14 cellular contexts compared by ENCODE assay signal in the genomic region with DNA sequence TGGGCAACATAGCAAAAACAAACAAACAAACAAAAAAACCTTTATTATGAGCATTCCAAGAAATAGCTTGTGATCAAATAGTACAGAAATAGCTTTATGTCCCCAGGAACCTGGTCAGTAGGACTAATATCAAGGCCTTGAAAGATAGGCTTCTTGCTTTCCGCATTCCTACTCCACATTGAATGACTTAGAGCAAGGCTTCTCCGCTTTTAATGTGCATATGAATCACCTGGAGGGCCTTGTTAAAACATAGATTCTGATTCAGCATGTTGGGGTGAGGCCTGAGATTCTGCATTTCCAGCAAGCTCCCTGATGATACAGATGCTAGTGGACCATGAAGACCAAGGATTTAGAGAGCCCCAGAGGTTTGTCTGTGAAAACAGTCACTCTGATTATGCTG. TPM values are rescaled to one million over a fixed set of nuclear protein-coding genes. Genes with fewer than 3 reads are reported as not detected.
DNase-seq lines count a peak whose midpoint lies in the region; FAIRE-seq and TF ChIP-seq lines count a peak whose summit lies in the region.
"Had no signal": no experiment of that assay in that cellular context is flagged by ENCODE, and none has a peak within 500 bp of the region (broad histone marks: within the 10 kb centered on the region; RNA-seq: fewer than 3 reads in every experiment).

No MANE protein-coding gene starts in this region.

- no peaks in the 10 kb centered on the region for H3K4me1 ChIP-seq in osteoblast (ENCODE audit: insufficient read depth, low read length)
- no peaks in the 10 kb centered on the region for H3K4me1 ChIP-seq in MM.1S (ENCODE audit: low read length)

- no peaks in the 10 kb centered on the region for H3K9me2 ChIP-seq in MM.1S (replicated peaks; ENCODE audit: insufficient read depth, low read length)

- H3K4me3 ChIP-seq in epithelial cell of esophagus (ENCODE audit: low read length) (no peak overlapping the region), osteoblast (ENCODE audit: insufficient read depth, low read length) (no peak overlapping the region), MM.1S (ENCODE audit: low read length) (no peak overlapping the region)
- H3K4me3 ChIP-seq: A549, GM12878 had no signal

- no peaks in the 10 kb centered on the region for H3F3A ChIP-seq in MM.1S (ENCODE audit: insufficient read depth, low read length)

- H3K9me3 ChIP-seq in osteoblast (ENCODE audit: low read depth, low read length) (no peaks in the 10 kb centered on the region), MM.1S (replicated peaks; ENCODE audit: insufficient read depth, low read length) (no peaks in the 10 kb centered on the region)
- H3K9me3 ChIP-seq: A549, BE2C had no signal

- peak; percentile 40 for DNase-seq in RCC 7860 (ENCODE audit: low spot score)
- peak; percentile 37 for DNase-seq in epithelial cell of esophagus (ENCODE audit: low read depth)
- peak; percentile 11 for DNase-seq in osteoblast (ENCODE audit: insufficient read length, low spot score, missing footprints)
- DNase-seq in SW480 (ENCODE audit: low spot score), result no peak
- DNase-seq in MM.1S, result no peak
- DNase-seq in HCEC 1CT, result no peak
- DNase-seq in activated CD4-positive, alpha-beta T cell treated with anti-CD3 and anti-CD28 coated beads, Interleukin-2, amount 50 U/mL, for 1 hour, result no peak
- DNase-seq: BE2C; CD4-positive, alpha-beta memory T cell; DMS79 had no signal

- peaks cover 46% of the 10 kb centered on the region for H3K27me3 ChIP-seq in osteoblast (ENCODE audit: insufficient read depth, low read length)
- H3K27me3 ChIP-seq in MM.1S (replicated peaks; ENCODE audit: insufficient read depth, low read length), result no peaks in the 10 kb centered on the region
- H3K27me3 ChIP-seq: BE2C had no signal

- H3K9ac ChIP-seq in MM.1S (ENCODE audit: low read length), result no peak overlapping the region

- no peaks in the 10 kb centered on the region for H4K20me1 ChIP-seq in osteoblast (ENCODE audit: insufficient read depth, low read length)
- no peaks in the 10 kb centered on the region for H4K20me1 ChIP-seq in MM.1S (ENCODE audit: insufficient read depth, low read length)

- H3K36me3 ChIP-seq in osteoblast (ENCODE audit: insufficient read depth, low read length), result no peaks in the 10 kb centered on the region
- H3K36me3 ChIP-seq in MM.1S (replicated peaks; ENCODE audit: insufficient read depth, low read length), result no peaks in the 10 kb centered on the region

- no peak overlapping the region for H3K4me2 ChIP-seq in osteoblast (ENCODE audit: insufficient read depth, low read length)
- H3K4me2 ChIP-seq in MM.1S (ENCODE audit: low read depth, low read length), result no peak overlapping the region
- H3K4me2 ChIP-seq: A549 had no signal

- H3K79me2 ChIP-seq in osteoblast (ENCODE audit: insufficient read depth, low read length) (no peaks in the 10 kb centered on the region), MM.1S (ENCODE audit: low read length) (no peaks in the 10 kb centered on the region)

- TF ChIP-seq CTCF in epithelial cell of esophagus (IDR thresholded peaks at IDR 0.05; ENCODE audit: insufficient read depth, low read depth, low read length, missing control alignments), result no peak
- no peak for TF ChIP-seq CTCF in osteoblast (IDR thresholded peaks at IDR 0.05; ENCODE audit: extremely low read depth, low read depth, low read length)
- TF ChIP-seq CTCF in MM.1S (IDR thresholded peaks at IDR 0.05; ENCODE audit: low read length), result no peak

- no peak for FAIRE-seq in RCC 7860 (lab: Jason Lieb, UNC)
- FAIRE-seq: A549, GM12878 had no signal

- H3K27ac ChIP-seq in osteoblast (ENCODE audit: low read depth, low read length) (no peak overlapping the region), MM.1S (ENCODE audit: low read length) (no peak overlapping the region)
- H3K27ac ChIP-seq: A549, C4-2B had no signal

- H2AFZ ChIP-seq in osteoblast (ENCODE audit: low read length) (no peak overlapping the region), MM.1S (ENCODE audit: low read length) (no peak overlapping the region)

RNA-seq across cellular contexts. Expression of a gene that starts 17.4 kb away (rescaled TPM):
- total RNA-seq in osteoblast, result 0.29 and 0.36 TPM in 2 replicates
- total RNA-seq: G401 had no signal

Comparison
In these comparisons a context has a peak if more than half of its experiments do, and no peak if none do; other contexts are left out.
1. DNase-seq: peak in RCC 7860 (single experiment), epithelial cell of esophagus (single experiment) and osteoblast (single experiment); none in SW480 (single experiment), MM.1S (single experiment), HCEC 1CT (single experiment) and activated CD4-positive, alpha-beta T cell treated with anti-CD3 and anti-CD28 coated beads, Interleukin-2, amount 50 U/mL, for 1 hour (single experiment).